In the genomic region with DNA sequence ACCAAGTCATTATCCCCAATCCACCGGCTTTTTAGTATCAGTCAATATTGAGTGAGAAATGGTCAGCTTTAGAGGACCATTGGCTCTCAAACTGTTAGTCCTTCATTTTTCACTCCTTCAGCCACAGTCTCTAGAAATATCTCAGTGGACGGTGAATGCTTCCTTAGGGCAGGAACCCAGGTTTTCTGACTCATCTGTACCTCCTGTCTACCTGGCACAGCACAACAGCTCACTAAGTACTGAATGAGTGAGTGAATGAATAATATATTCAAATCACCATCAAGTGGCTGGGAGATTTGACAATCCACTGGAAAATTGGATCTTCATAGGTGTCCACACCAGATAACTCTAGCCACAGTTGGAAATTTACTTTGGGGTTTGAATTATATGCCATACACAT, we compare ENCODE assay signal across 22 cellular contexts.
DNase-seq lines count a peak whose midpoint lies in the region; ATAC-seq and TF ChIP-seq lines count a peak whose summit lies in the region.
"Had no signal": no experiment of that assay in that cellular context is flagged by ENCODE, and none has a peak within 500 bp of the region (broad histone marks: within the 10 kb centered on the region; RNA-seq: fewer than 3 reads in every experiment).

No MANE protein-coding gene starts in this region.

- CTCF ChIA-PET in RWPE1 (lab: Yijun Ruan, JAX), result no interaction called here

- TF ChIP-seq CTCF in RWPE1 (conservative IDR thresholded peaks at IDR 0.05; ENCODE audit: low read depth) (no peak), endothelial cell (IDR thresholded peaks at IDR 0.05; ENCODE audit: unreplicated experiment) (no peak)

- no peak overlapping the region for H3K9ac ChIP-seq in BLaER1 treated with 17β-estradiol and CSF1 and Interleukin-3, amounts not matched to agents 10 nM and 100 nM
- H3K9ac ChIP-seq: GM23248 had no signal

- H3K9me3 ChIP-seq in BLaER1 treated with 17β-estradiol and CSF1 and Interleukin-3, amounts not matched to agents 10 nM and 100 nM (replicated peaks in 1 of 11), result peaks cover 15 to 66% (median 39%) of the 10 kb centered on the region in 11 experiments
- H3K9me3 ChIP-seq: SJSA1 had no signal

- H3K4me2 ChIP-seq in BLaER1 treated with 17β-estradiol and CSF1 and Interleukin-3, amounts not matched to agents 10 nM and 100 nM, result peak overlapping the region in 8 of 11 experiments; percentile 6 to 57 (median 26); a peak in 14 of 22 replicates

- no peaks in the 10 kb centered on the region for H3K36me3 Mint-ChIP-seq in endothelial cell (ENCODE audit: low read depth, unreplicated experiment)
- no peaks in the 10 kb centered on the region for H3K36me3 Mint-ChIP-seq in memory B cell

- H3K4me1 ChIP-seq in BLaER1 treated with 17β-estradiol and CSF1 and Interleukin-3, amounts not matched to agents 10 nM and 100 nM, result peaks cover 32 to 55% (median 41%) of the 10 kb centered on the region in 10 experiments
- H3K4me1 ChIP-seq: SJSA1 had no signal

- no peak overlapping the region for H3K4me3 ChIP-seq in BLaER1 treated with 17β-estradiol and CSF1 and Interleukin-3, amounts not matched to agents 10 nM and 100 nM
- H3K4me3 ChIP-seq: GM23248, SJSA1 had no signal

- peak overlapping the region; percentile 39 for H3K27ac Mint-ChIP-seq in endothelial cell (ENCODE audit: unreplicated experiment)
- peak overlapping the region; percentile 35 for H3K27ac Mint-ChIP-seq in memory B cell
- H3K27ac Mint-ChIP-seq: CD4-positive, alpha-beta T cell; H9 had no signal

- no peak overlapping the region for H3K27ac ChIP-seq in BLaER1 treated with 17β-estradiol and CSF1 and Interleukin-3, amounts not matched to agents 10 nM and 100 nM
- no peak overlapping the region for H3K27ac ChIP-seq in RWPE1
- H3K27ac ChIP-seq: GM23248, SJSA1 had no signal

- no peaks in the 10 kb centered on the region for H3K27me3 ChIP-seq in BLaER1 treated with 17β-estradiol and CSF1 and Interleukin-3, amounts not matched to agents 10 nM and 100 nM
- H3K27me3 ChIP-seq: SJSA1 had no signal

- H3K4me3 Mint-ChIP-seq in endothelial cell (ENCODE audit: unreplicated experiment), result no peak overlapping the region
- no peak overlapping the region for H3K4me3 Mint-ChIP-seq in memory B cell
- H3K4me3 Mint-ChIP-seq: CD4-positive, alpha-beta T cell; H9 had no signal

- H3K9me3 Mint-ChIP-seq in endothelial cell (ENCODE audit: unreplicated experiment), result no peaks in the 10 kb centered on the region
- no peaks in the 10 kb centered on the region for H3K9me3 Mint-ChIP-seq in memory B cell
- H3K9me3 Mint-ChIP-seq: CD4-positive, alpha-beta T cell had no signal

- peaks cover 25% of the 10 kb centered on the region for H3K4me1 Mint-ChIP-seq in endothelial cell (ENCODE audit: unreplicated experiment)
- H3K4me1 Mint-ChIP-seq in memory B cell, result peaks cover 14% of the 10 kb centered on the region

- POLR2A ChIA-PET in RWPE1 (lab: Yijun Ruan, JAX; ENCODE audit: low non-redundant PET), result no interaction called here

- no peaks in the 10 kb centered on the region for H3K36me3 ChIP-seq in BLaER1 treated with 17β-estradiol and CSF1 and Interleukin-3, amounts not matched to agents 10 nM and 100 nM
- H3K36me3 ChIP-seq: SJSA1 had no signal

- H3K27me3 Mint-ChIP-seq in endothelial cell (ENCODE audit: unreplicated experiment), result no peaks in the 10 kb centered on the region
- no peaks in the 10 kb centered on the region for H3K27me3 Mint-ChIP-seq in memory B cell
- H3K27me3 Mint-ChIP-seq: CD4-positive, alpha-beta T cell had no signal

- no peaks in the 10 kb centered on the region for H4K20me1 ChIP-seq in BLaER1 treated with 17β-estradiol and CSF1 and Interleukin-3, amounts not matched to agents 10 nM and 100 nM

- DNase-seq in RWPE1 (ENCODE audit: low spot score) (peak; percentile 43), endothelial cell (ENCODE audit: low spot score) (no peak), memory B cell (ENCODE audit: low spot score in 2 of 2) (no peak), mesenteric fat pad (ENCODE audit: low spot score) (no peak), DMS153 treated with DMSO at 0.1 percent for 48 hours (lab: John Stamatoyannopoulos, UW; ENCODE audit: unreplicated experiment) (no peak)
- DNase-seq in activated CD4-positive, alpha-beta T cell treated with anti-CD3 and anti-CD28 coated beads for 1 hour, result no peak
- DNase-seq: CD4-positive, alpha-beta T cell; DMS53; GM23248; H9; IMR-90; KG1; MM.1S; NCI-H1417; NCI-H1694; NCI-H2081; NCI-H2227 treated with DMSO at 0.1 percent for 48 hours; NCI-H510A; Right ventricle myocardium superior had no signal

- no peak for ATAC-seq in memory B cell (ENCODE audit: low read depth)
- no peak for ATAC-seq in HG03571 (IDR thresholded peaks at IDR 0.05; ENCODE audit: unreplicated experiment)
